ENCODE assay signal across 16 cellular contexts in genomic region chrX:25524150-25524549, GRCh38.
A peak's percentile ranks its signal among the peaks of the same experiment; 100 is the strongest.
DNase-seq lines count a peak whose midpoint lies in the region; ATAC-seq and TF ChIP-seq lines count a peak whose summit lies in the region.
"Had no signal": no experiment of that assay in that cellular context is flagged by ENCODE, and none has a peak within 500 bp of the region (broad histone marks: within the 10 kb centered on the region; RNA-seq: fewer than 3 reads in every experiment).

No MANE protein-coding gene starts in this region.

- H3K9ac ChIP-seq in mesenchymal stem cell (ENCODE audit: low read length): peak overlapping the region; percentile 46

- H3K18ac ChIP-seq in mesenchymal stem cell (ENCODE audit: low read depth in 1 of 2, low read length in 2 of 2): no peak overlapping the region

- 73% methylated on average over 2 of the region's 2 CpGs for WGBS in mesenchymal stem cell

- no peak overlapping the region for H2BK12ac ChIP-seq in mesenchymal stem cell (ENCODE audit: low read length in 2 of 2)

- H2BK15ac ChIP-seq in mesenchymal stem cell (ENCODE audit: low read depth, poor library complexity, severe bottlenecking): no peak overlapping the region

- no peak for TF ChIP-seq CTCF in epithelial cell of proximal tubule (conservative IDR thresholded peaks at IDR 0.05; ENCODE audit: low read depth, low read length)
- no peak for TF ChIP-seq CTCF in BE2C (IDR thresholded peaks at IDR 0.05; ENCODE audit: low read depth, low read length)

- H3K9me3 ChIP-seq in mesenchymal stem cell (ENCODE audit: control insufficient read depth, low read length): no peaks in the 10 kb centered on the region
- H3K9me3 ChIP-seq in BE2C: no peaks in the 10 kb centered on the region
- H3K9me3 ChIP-seq: stomach had no signal

- no peak overlapping the region for H3K4ac ChIP-seq in mesenchymal stem cell (ENCODE audit: low read depth in 1 of 2, low read length in 2 of 2)

- no peak overlapping the region for H3K14ac ChIP-seq in mesenchymal stem cell (ENCODE audit: low read length in 2 of 2)

- no peak overlapping the region for H2AK5ac ChIP-seq in mesenchymal stem cell (ENCODE audit: low read length, severe bottlenecking)

- no peak overlapping the region for H2BK5ac ChIP-seq in mesenchymal stem cell (ENCODE audit: low read depth, low read length, poor library complexity, severe bottlenecking)

- no peaks in the 10 kb centered on the region for H3K4me1 ChIP-seq in mesenchymal stem cell (ENCODE audit: control insufficient read depth, insufficient read depth, low read depth, low read length)
- no peaks in the 10 kb centered on the region for H3K4me1 ChIP-seq in BE2C
- H3K4me1 ChIP-seq: stomach had no signal

- H3K4me3 ChIP-seq in epithelial cell of proximal tubule (ENCODE audit: low read depth, low read length): no peak overlapping the region
- H3K4me3 ChIP-seq in mesenchymal stem cell (ENCODE audit: insufficient read depth in 1 of 2, low read depth in 1 of 2, low read length in 2 of 2): no peak overlapping the region
- no peak overlapping the region for H3K4me3 ChIP-seq in BE2C (ENCODE audit: low read depth, low read length)
- H3K4me3 ChIP-seq: stomach had no signal

- H3K27ac ChIP-seq in mesenchymal stem cell (ENCODE audit: low read length, poor library complexity, severe bottlenecking): no peak overlapping the region
- H3K27ac ChIP-seq: stomach had no signal

- H3K27me3 ChIP-seq in mesenchymal stem cell (ENCODE audit: control insufficient read depth in 1 of 2, insufficient read depth in 1 of 2, low read length in 2 of 2): no peaks in the 10 kb centered on the region
- H3K27me3 ChIP-seq in BE2C: no peaks in the 10 kb centered on the region
- H3K27me3 ChIP-seq: stomach had no signal

- no peak overlapping the region for H4K8ac ChIP-seq in mesenchymal stem cell (ENCODE audit: low read length)

- DNase-seq in DMS53 (lab: John Stamatoyannopoulos, UW) (peak; percentile 87), NCI-H774 (lab: John Stamatoyannopoulos, UW) (peak; percentile 4), epithelial cell of proximal tubule (ENCODE audit: low read depth) (peak; percentile 44), mesenchymal stem cell (no peak), BE2C (no peak), NAMALWA (ENCODE audit: low spot score) (no peak)
- no peak for DNase-seq in activated naive CD4-positive, alpha-beta T cell (lab: John Stamatoyannopoulos, UW)
- DNase-seq: activated CD4-positive, alpha-beta memory T cell treated with anti-CD3 and anti-CD28 coated beads, Interleukin-2, amount 10 ng/mL, durations not matched to agents 7 days and 5 days; activated naive CD4-positive, alpha-beta T cell treated with anti-CD3 and anti-CD28 coated beads, Interleukin-2, amount 10 ng/mL, durations not matched to agents 7 days and 5 days; CD4-positive, alpha-beta memory T cell; naive thymus-derived CD8-positive, alpha-beta T cell; NCI-H2171; stomach had no signal

- no peak overlapping the region for H2BK120ac ChIP-seq in mesenchymal stem cell (ENCODE audit: low read depth, low read length)

- no peak overlapping the region for H4K91ac ChIP-seq in mesenchymal stem cell (ENCODE audit: low read length)

- H2AFZ ChIP-seq in mesenchymal stem cell (ENCODE audit: low read depth, low read length): no peak overlapping the region

- no peaks in the 10 kb centered on the region for H3K79me1 ChIP-seq in mesenchymal stem cell (replicated peaks; ENCODE audit: low read length, poor library complexity, severe bottlenecking)

- no peak overlapping the region for H3K23ac ChIP-seq in mesenchymal stem cell (ENCODE audit: low read length in 2 of 2)

- no peak overlapping the region for H3K4me2 ChIP-seq in mesenchymal stem cell (ENCODE audit: low read length, poor library complexity, severe bottlenecking)

- no peaks in the 10 kb centered on the region for H3K36me3 ChIP-seq in mesenchymal stem cell (ENCODE audit: control insufficient read depth in 1 of 2, insufficient read depth in 2 of 2, low read depth in 1 of 2, low read length in 2 of 2)
- H3K36me3 ChIP-seq in BE2C: no peaks in the 10 kb centered on the region
- H3K36me3 ChIP-seq: stomach had no signal

- ATAC-seq in activated CD4-positive, CD25-positive, alpha-beta regulatory T cell treated with anti-CD3 and anti-CD28 coated beads, Interleukin-2, amount 50 U/mL, for 24 hours: no peak
- ATAC-seq: naive thymus-derived CD8-positive, alpha-beta T cell; Panc1; right cardiac atrium had no signal

Comparison
In these comparisons a context has a peak if more than half of its experiments do, and no peak if none do; other contexts are left out.
1. DNase-seq: peak in DMS53 (single experiment), NCI-H774 (single experiment) and epithelial cell of proximal tubule (single experiment); none in mesenchymal stem cell (single experiment), activated naive CD4-positive, alpha-beta T cell (0 of 4), BE2C (single experiment) and NAMALWA (single experiment).